In genomic region chr19:14972676-14973075, GRCh38 we compare ENCODE assay signal across 31 cellular contexts. TPM values are rescaled to one million over a fixed set of nuclear protein-coding genes. Genes with fewer than 3 reads are reported as not detected.
"Had no signal": no experiment of that assay in that cellular context is flagged by ENCODE, and none has a peak within 500 bp of the region (broad histone marks: within the 10 kb centered on the region; RNA-seq: fewer than 3 reads in every experiment).

No MANE protein-coding gene starts in this region.

- H3K4me2 ChIP-seq: hepatocyte had no signal

- H3K9me3 Mint-ChIP-seq: activated CD4-positive, alpha-beta T cell treated with anti-CD3 and anti-CD28 coated beads, Interleukin-2, amount 10 ng/mL, durations not matched to agents 7 days and 5 days; activated naive CD8-positive, alpha-beta T cell treated with anti-CD3 and anti-CD28 coated beads, Interleukin-2, amount 50 U/mL, for 24 hours; activated T-helper 1 cell treated with anti-CD3 and anti-CD28 coated beads, Interleukin-12 subunit alpha, Interleukin-12 subunit beta, Interleukin-2, Interleukin-4 antibody, amounts not matched to agents 30 ng/mL and 10 ng/mL and 1 ng/mL, durations not matched to agents 14 hours and 24 hours and 36 hours; brain; nephron; stimulated activated effector memory CD8-positive, alpha-beta T cell treated with anti-CD3 and anti-CD28 coated beads, Interleukin-12 subunit alpha, Interleukin-12 subunit beta, amount 100 ng/mL, for 72 hours; stimulated activated naive CD8-positive, alpha-beta T cell treated with anti-CD3 and anti-CD28 coated beads, Interleukin-15, amount 100 ng/mL, for 72 hours; T-helper 2 cell treated with Interferon-gamma antibody and Interleukin-4, amounts not matched to agents 5 μg/mL and 100 μg/mL, for 36 hours had no signal

- ATAC-seq: activated CD8-positive, alpha-beta T cell treated with anti-CD3 and anti-CD28 coated beads, Interleukin-2, amount 10 ng/mL, durations not matched to agents 7 days and 5 days; activated naive CD8-positive, alpha-beta T cell treated with anti-CD3 and anti-CD28 coated beads, Interleukin-2, amount 50 U/mL, for 24 hours; effector memory CD8-positive, alpha-beta T cell; esophagus mucosa; left ventricle myocardium superior; right lobe of liver; stimulated activated effector memory CD8-positive, alpha-beta T cell treated with anti-CD3 and anti-CD28 coated beads, Interleukin-12 subunit alpha, Interleukin-12 subunit beta, amount 100 ng/mL, for 72 hours; stimulated activated naive CD8-positive, alpha-beta T cell treated with anti-CD3 and anti-CD28 coated beads, Interleukin-15, amount 100 ng/mL, for 72 hours had no signal

- H3K27ac ChIP-seq: hepatocyte, parathyroid adenoma, right lobe of liver, skin epidermis, suprapubic skin, transverse colon, WERI-Rb-1 had no signal

- H3K4me3 ChIP-seq: hepatocyte, right lobe of liver, skin epidermis, suprapubic skin, transverse colon had no signal

- H2AFZ ChIP-seq: hepatocyte, parathyroid adenoma had no signal

- H3K4me1 ChIP-seq: parathyroid adenoma, right lobe of liver, suprapubic skin, transverse colon had no signal

- H3K9ac ChIP-seq: parathyroid adenoma had no signal

- H3K4me1 Mint-ChIP-seq: activated CD4-positive, alpha-beta T cell treated with anti-CD3 and anti-CD28 coated beads, Interleukin-2, amount 10 ng/mL, durations not matched to agents 7 days and 5 days; activated naive CD8-positive, alpha-beta T cell treated with anti-CD3 and anti-CD28 coated beads, Interleukin-2, amount 50 U/mL, for 24 hours; nephron; stimulated activated effector memory CD8-positive, alpha-beta T cell treated with anti-CD3 and anti-CD28 coated beads, Interleukin-12 subunit alpha, Interleukin-12 subunit beta, amount 100 ng/mL, for 72 hours; stimulated activated naive CD8-positive, alpha-beta T cell treated with anti-CD3 and anti-CD28 coated beads, Interleukin-15, amount 100 ng/mL, for 72 hours had no signal

- H3K4me3 Mint-ChIP-seq: activated CD4-positive, alpha-beta T cell treated with anti-CD3 and anti-CD28 coated beads, Interleukin-2, amount 10 ng/mL, durations not matched to agents 7 days and 5 days; activated CD8-positive, alpha-beta T cell treated with anti-CD3 and anti-CD28 coated beads, Interleukin-2, amount 10 ng/mL, durations not matched to agents 7 days and 5 days; activated naive CD8-positive, alpha-beta T cell treated with anti-CD3 and anti-CD28 coated beads, Interleukin-2, amount 50 U/mL, for 24 hours; activated T-helper 1 cell treated with anti-CD3 and anti-CD28 coated beads, Interleukin-12 subunit alpha, Interleukin-12 subunit beta, Interleukin-2, Interleukin-4 antibody, amounts not matched to agents 30 ng/mL and 10 ng/mL and 1 ng/mL, durations not matched to agents 14 hours and 24 hours and 36 hours; brain; effector memory CD8-positive, alpha-beta T cell; nephron; stimulated activated effector memory CD8-positive, alpha-beta T cell treated with anti-CD3 and anti-CD28 coated beads, Interleukin-12 subunit alpha, Interleukin-12 subunit beta, amount 100 ng/mL, for 72 hours; stimulated activated naive CD8-positive, alpha-beta T cell treated with anti-CD3 and anti-CD28 coated beads, Interleukin-15, amount 100 ng/mL, for 72 hours; T-helper 2 cell treated with Interferon-gamma antibody and Interleukin-4, amounts not matched to agents 5 μg/mL and 100 μg/mL, for 36 hours had no signal

- H3K36me3 Mint-ChIP-seq: stimulated activated effector memory CD8-positive, alpha-beta T cell treated with anti-CD3 and anti-CD28 coated beads, Interleukin-12 subunit alpha, Interleukin-12 subunit beta, amount 100 ng/mL, for 72 hours had no signal

- H3K79me2 ChIP-seq: hepatocyte, parathyroid adenoma had no signal

- DNase-seq: activated CD4-positive, alpha-beta T cell treated with anti-CD3 and anti-CD28 coated beads, Interleukin-2, amount 10 ng/mL, durations not matched to agents 7 days and 5 days; activated CD4-positive, CD25-positive, alpha-beta regulatory T cell treated with anti-CD3 and anti-CD28 coated beads, Interleukin-2, amount 50 U/mL, for 72 hours; activated CD8-positive, alpha-beta T cell treated with anti-CD3 and anti-CD28 coated beads, Interleukin-2, amount 10 ng/mL, durations not matched to agents 7 days and 5 days; activated gamma-delta T cell; activated naive CD4-positive, alpha-beta T cell treated with anti-CD3 and anti-CD28 coated beads, Interleukin-2, amount 50 U/mL, for 16 hours; activated naive CD8-positive, alpha-beta T cell treated with anti-CD3 and anti-CD28 coated beads, Interleukin-2, amount 50 U/mL, for 24 hours; aorta; effector memory CD8-positive, alpha-beta T cell; foreskin melanocyte; left ventricle myocardium superior; right lobe of liver; stimulated activated CD4-positive, alpha-beta T cell treated with anti-CD3 and anti-CD28 coated beads, Interleukin-1b, Interleukin-23, amount 100 ng/mL, for 48 hours; stimulated activated naive CD8-positive, alpha-beta T cell treated with anti-CD3 and anti-CD28 coated beads, Interleukin-15, amount 100 ng/mL, for 72 hours; transverse colon; WERI-Rb-1 had no signal

- H3K9me3 ChIP-seq: right lobe of liver, suprapubic skin, transverse colon had no signal

- H3K36me3 ChIP-seq: right lobe of liver, suprapubic skin, transverse colon, WERI-Rb-1 had no signal

- H3K27me3 ChIP-seq: right lobe of liver had no signal

- H3K27ac Mint-ChIP-seq: activated CD4-positive, alpha-beta T cell treated with anti-CD3 and anti-CD28 coated beads, Interleukin-2, amount 10 ng/mL, durations not matched to agents 7 days and 5 days; activated CD8-positive, alpha-beta T cell treated with anti-CD3 and anti-CD28 coated beads, Interleukin-2, amount 10 ng/mL, durations not matched to agents 7 days and 5 days; activated naive CD8-positive, alpha-beta T cell treated with anti-CD3 and anti-CD28 coated beads, Interleukin-2, amount 50 U/mL, for 24 hours; activated T-helper 1 cell treated with anti-CD3 and anti-CD28 coated beads, Interleukin-12 subunit alpha, Interleukin-12 subunit beta, Interleukin-2, Interleukin-4 antibody, amounts not matched to agents 30 ng/mL and 10 ng/mL and 1 ng/mL, durations not matched to agents 14 hours and 24 hours and 36 hours; effector memory CD8-positive, alpha-beta T cell; nephron; stimulated activated effector memory CD8-positive, alpha-beta T cell treated with anti-CD3 and anti-CD28 coated beads, Interleukin-12 subunit alpha, Interleukin-12 subunit beta, amount 100 ng/mL, for 72 hours; stimulated activated naive CD8-positive, alpha-beta T cell treated with anti-CD3 and anti-CD28 coated beads, Interleukin-15, amount 100 ng/mL, for 72 hours; T-helper 2 cell treated with Interferon-gamma antibody and Interleukin-4, amounts not matched to agents 5 μg/mL and 100 μg/mL, for 36 hours had no signal

RNA-seq across cellular contexts. Expression of gene SLC1A6, which starts 7.0 kb away (rescaled TPM):
- total RNA-seq: activated CD4-positive, alpha-beta T cell treated with anti-CD3 and anti-CD28 coated beads, Interleukin-2, amount 10 ng/mL, durations not matched to agents 7 days and 5 days; activated CD8-positive, alpha-beta T cell treated with anti-CD3 and anti-CD28 coated beads, Interleukin-2, amount 10 ng/mL, durations not matched to agents 7 days and 5 days; activated T-helper 1 cell treated with anti-CD3 and anti-CD28 coated beads, Interleukin-12 subunit alpha, Interleukin-12 subunit beta, Interleukin-2, Interleukin-4 antibody, amounts not matched to agents 30 ng/mL and 10 ng/mL and 1 ng/mL, durations not matched to agents 14 hours and 24 hours and 36 hours; aorta; cardiac septum; dermis microvascular lymphatic vessel endothelial cell; endothelial cell of umbilical vein; esophagus mucosa; left ventricle myocardium superior; myocyte; right lobe of liver; transverse colon had no signal

RNA-seq across cellular contexts. Expression of gene OR7C2, which starts 31.4 kb away (rescaled TPM):
- total RNA-seq: activated CD4-positive, alpha-beta T cell treated with anti-CD3 and anti-CD28 coated beads, Interleukin-2, amount 10 ng/mL, durations not matched to agents 7 days and 5 days; activated CD8-positive, alpha-beta T cell treated with anti-CD3 and anti-CD28 coated beads, Interleukin-2, amount 10 ng/mL, durations not matched to agents 7 days and 5 days; activated T-helper 1 cell treated with anti-CD3 and anti-CD28 coated beads, Interleukin-12 subunit alpha, Interleukin-12 subunit beta, Interleukin-2, Interleukin-4 antibody, amounts not matched to agents 30 ng/mL and 10 ng/mL and 1 ng/mL, durations not matched to agents 14 hours and 24 hours and 36 hours; aorta; cardiac septum; dermis microvascular lymphatic vessel endothelial cell; endothelial cell of umbilical vein; esophagus mucosa; hepatocyte; left ventricle myocardium superior; mammary epithelial cell; mononuclear cell; myocyte; right lobe of liver; suprapubic skin; transverse colon had no signal
